In the genomic region with DNA sequence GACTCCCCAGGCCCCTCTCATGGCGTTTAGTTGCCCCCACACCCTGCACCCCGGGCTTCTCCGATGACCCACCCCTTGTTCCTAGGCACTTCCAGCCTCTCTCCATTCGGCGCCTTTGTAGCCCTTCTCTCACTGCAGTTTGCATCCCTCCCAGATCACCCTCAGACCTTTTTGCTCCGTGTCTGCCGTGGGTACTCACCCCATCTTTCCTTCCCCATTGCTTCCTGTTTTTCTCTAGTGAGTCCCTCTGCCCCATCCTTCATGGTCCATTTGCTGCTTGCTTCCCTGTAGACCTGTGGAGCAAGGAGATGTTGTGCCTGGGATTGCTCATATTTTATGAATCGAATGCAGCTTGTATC, we compare ENCODE assay signal across 8 cellular contexts. TPM values are rescaled to one million over a fixed set of nuclear protein-coding genes. Genes with fewer than 3 reads are reported as not detected.
DNase-seq lines count a peak whose midpoint lies in the region; ATAC-seq and TF ChIP-seq lines count a peak whose summit lies in the region.

No MANE protein-coding gene starts in this region.

- no peak for TF ChIP-seq CTCF in fibroblast of pulmonary artery (IDR thresholded peaks at IDR 0.05; ENCODE audit: low read length, missing control alignments)

- peaks cover 55% of the 10 kb centered on the region for H3K4me1 Mint-ChIP-seq in activated CD4-positive, alpha-beta T cell treated with anti-CD3 and anti-CD28 coated beads for 36 hours

- H3K4me3 ChIP-seq in SJSA1 (peak overlapping the region; percentile 63), fibroblast of pulmonary artery (replicated peaks; ENCODE audit: low read depth, low read length) (peak overlapping the region; percentile 97), rectal smooth muscle tissue (ENCODE audit: low read length) (peak overlapping the region; percentile 86)

- H3K4me1 ChIP-seq in SJSA1 (replicated peaks) (peaks cover 13% of the 10 kb centered on the region), rectal smooth muscle tissue (ENCODE audit: control insufficient read depth, insufficient read depth, low read length) (peaks cover 8% of the 10 kb centered on the region)

- no peaks in the 10 kb centered on the region for H3K9me3 Mint-ChIP-seq in activated CD4-positive, alpha-beta T cell treated with anti-CD3 and anti-CD28 coated beads for 36 hours (ENCODE audit: low read depth)

- H3K4me3 Mint-ChIP-seq in activated CD4-positive, alpha-beta T cell treated with anti-CD3 and anti-CD28 coated beads for 36 hours: peak overlapping the region; percentile 92

- no peak for DNase-seq in activated CD4-positive, alpha-beta T cell treated with anti-CD3 and anti-CD28 coated beads for 36 hours
- DNase-seq in activated CD4-positive, alpha-beta T cell treated with anti-CD3 and anti-CD28 coated beads, Interleukin-2, amount 50 U/mL, for 4 hours: no peak
- DNase-seq in SJSA1 (ENCODE audit: low read depth in 1 of 2, low spot score in 2 of 2) (peak in 1 of 2 experiments; percentile 16), fibroblast of pulmonary artery (ENCODE audit: low read depth) (no peak), HT-29 (ENCODE audit: low spot score) (no peak), NCI-H1436 (lab: John Stamatoyannopoulos, UW) (no peak)

- POLR2A ChIA-PET in activated CD4-positive, alpha-beta T cell treated with anti-CD3 and anti-CD28 coated beads for 36 hours (lab: Charles Lee): no interaction called here

- peaks cover 52% of the 10 kb centered on the region for H3K36me3 ChIP-seq in SJSA1
- peaks cover 3% of the 10 kb centered on the region for H3K36me3 ChIP-seq in rectal smooth muscle tissue (ENCODE audit: control insufficient read depth, insufficient read depth, low read length)

- H3K27ac Mint-ChIP-seq in activated CD4-positive, alpha-beta T cell treated with anti-CD3 and anti-CD28 coated beads for 36 hours: peak overlapping the region; percentile 96

- CTCF ChIA-PET in activated CD4-positive, alpha-beta T cell treated with anti-CD3 and anti-CD28 coated beads for 36 hours (lab: Charles Lee): interaction anchor here (0.6 to 1.0 kb wide), 6 partner anchors 9 to 964 kb away, joined by 3 to 5 read pairs (median 3); no protein-coding TSS in a partner anchor

- H3K36me3 Mint-ChIP-seq in activated CD4-positive, alpha-beta T cell treated with anti-CD3 and anti-CD28 coated beads for 36 hours (ENCODE audit: low read depth): peaks cover 48% of the 10 kb centered on the region

- H3K27me3 ChIP-seq in SJSA1 (replicated peaks) (no peaks in the 10 kb centered on the region), rectal smooth muscle tissue (ENCODE audit: control insufficient read depth, insufficient read depth, low read length) (no peaks in the 10 kb centered on the region)

- ATAC-seq in activated CD4-positive, alpha-beta T cell treated with anti-CD3 and anti-CD28 coated beads for 36 hours: no peak
- ATAC-seq in HG03196 (IDR thresholded peaks at IDR 0.05; ENCODE audit: unreplicated experiment): no peak

- intact Hi-C loops in activated CD4-positive, alpha-beta T cell treated with anti-CD3 and anti-CD28 coated beads for 36 hours (cut with DNase I, micrococcal nuclease): loop anchor here (1.0 to 10.0 kb wide), 5 partner anchors 21 to 486 kb away; partner anchors contain the start of genes CCDC62 (in 1 of the 2), CLIP1 (in 1 of the 2) and VPS33A (in 1 of the 2)

- H3K27me3 Mint-ChIP-seq in activated CD4-positive, alpha-beta T cell treated with anti-CD3 and anti-CD28 coated beads for 36 hours: no peaks in the 10 kb centered on the region

- peak overlapping the region; percentile 85 for H3K9ac ChIP-seq in rectal smooth muscle tissue (ENCODE audit: low read length)

- H3K9me3 ChIP-seq in SJSA1 (replicated peaks): no peaks in the 10 kb centered on the region

- peak overlapping the region; percentile 55; the same call in 1 of the 2 replicates for H3K27ac ChIP-seq in SJSA1
- H3K27ac ChIP-seq in rectal smooth muscle tissue (ENCODE audit: low read depth, low read length): peak overlapping the region; percentile 73

RNA-seq across cellular contexts. Expression of gene DENR, which starts 0.6 kb away (rescaled TPM):
- 10 to 100 TPM; 64.1 to 76.9 TPM for total RNA-seq in activated CD4-positive, alpha-beta T cell treated with anti-CD3 and anti-CD28 coated beads for 36 hours
- total RNA-seq in SJSA1 (2014; rRNA removed; shearing (Covaris generic)): 57.4 and 62.2 TPM in 2 replicates
- 30.8 and 31.4 TPM in 2 replicates for total RNA-seq in HT-29 (2014; rRNA removed; shearing (Covaris generic))

RNA-seq across cellular contexts. Expression of gene CCDC62, which starts 21.2 kb away (rescaled TPM):
- 1 to 10 TPM in 1 of 2 experiments, under 1 TPM in 1; 0.63 to 1.3 TPM for total RNA-seq in activated CD4-positive, alpha-beta T cell treated with anti-CD3 and anti-CD28 coated beads for 36 hours
- 0.78 and 1.2 TPM in 2 replicates for total RNA-seq in SJSA1 (2014; rRNA removed; shearing (Covaris generic))
- total RNA-seq in HT-29 (2014; rRNA removed; shearing (Covaris generic)): 0.05 TPM in 1 of 2 replicates, not detected in the other

RNA-seq across cellular contexts. Expression of gene HCAR1, which starts 22.5 kb away (rescaled TPM):
- under 1 TPM; 0.39 to 0.67 TPM for total RNA-seq in activated CD4-positive, alpha-beta T cell treated with anti-CD3 and anti-CD28 coated beads for 36 hours
- total RNA-seq in SJSA1 (2014; rRNA removed; shearing (Covaris generic)): not detected in 2 replicates
- total RNA-seq in HT-29 (2014; rRNA removed; shearing (Covaris generic)): 31.8 and 38.4 TPM in 2 replicates

RNA-seq across cellular contexts. Expression of gene HCAR3, which starts 36.6 kb away (rescaled TPM):
- under 1 TPM; 0.07 to 0.09 TPM for total RNA-seq in activated CD4-positive, alpha-beta T cell treated with anti-CD3 and anti-CD28 coated beads for 36 hours
- not detected in 2 replicates for total RNA-seq in SJSA1 (2014; rRNA removed; shearing (Covaris generic))
- total RNA-seq in HT-29 (2014; rRNA removed; shearing (Covaris generic)): 0.73 and 1.3 TPM in 2 replicates

RNA-seq across cellular contexts. Expression of gene HCAR2, which starts 50.0 kb away (rescaled TPM):
- total RNA-seq in activated CD4-positive, alpha-beta T cell treated with anti-CD3 and anti-CD28 coated beads for 36 hours: not detected
- total RNA-seq in SJSA1 (2014; rRNA removed; shearing (Covaris generic)): not detected in 2 replicates
- total RNA-seq in HT-29 (2014; rRNA removed; shearing (Covaris generic)): 0.56 and 1.1 TPM in 2 replicates

Comparison
In these comparisons a context has a peak if more than half of its experiments do, and no peak if none do; other contexts are left out.
1. RNA of gene HCAR1, which starts 22.5 kb away (total RNA-seq): 31.8 to 38.4 TPM in HT-29; 0.39 to 0.67 TPM in activated CD4-positive, alpha-beta T cell treated with anti-CD3 and anti-CD28 coated beads for 36 hours and not detected in SJSA1; every median in the first group is over 10 times any median in the second.
2. Peak in every context shown above with its lines, with median percentiles within 50 percentile points of each other: H3K4me3 ChIP-seq.